ENCODE assay signal across 16 cellular contexts in genomic region chrX:69371159-69371558, GRCh38.
DNase-seq lines count a peak whose midpoint lies in the region; ATAC-seq and TF ChIP-seq lines count a peak whose summit lies in the region.
"Had no signal": no experiment of that assay in that cellular context is flagged by ENCODE, and none has a peak within 500 bp of the region (broad histone marks: within the 10 kb centered on the region; RNA-seq: fewer than 3 reads in every experiment).

No MANE protein-coding gene starts in this region.

- DNase-seq in Right ventricle myocardium superior, result no peak
- no peak for DNase-seq in right atrium auricular region (ENCODE audit: low spot score)
- DNase-seq in coronary artery (ENCODE audit: low spot score), result peak; percentile 31
- peak; percentile 44 for DNase-seq in osteocyte (ENCODE audit: extremely low spot score, unreplicated experiment)
- DNase-seq in activated T-cell treated with anti-CD3 and anti-CD28 coated beads, Interleukin-2, amount 50 U/mL, for 48 hours, result no peak
- DNase-seq in GM03348 (ENCODE audit: low spot score), result no peak
- DNase-seq: Caco-2; CD4-positive, CD25-positive, alpha-beta regulatory T cell; DMS153; DND-41; H9 had no signal

- no peaks in the 10 kb centered on the region for H3K4me1 ChIP-seq in right atrium auricular region
- H3K4me1 ChIP-seq: BLaER1, Caco-2 had no signal

- no peak overlapping the region for H3K4me3 ChIP-seq in right atrium auricular region
- no peak overlapping the region for H3K4me3 ChIP-seq in coronary artery
- H3K4me3 ChIP-seq: BLaER1, GM23338 had no signal

- no peaks in the 10 kb centered on the region for H3K27me3 ChIP-seq in right atrium auricular region

- H3K27me3 Mint-ChIP-seq in osteocyte (ENCODE audit: unreplicated experiment), result no peaks in the 10 kb centered on the region
- H3K27me3 Mint-ChIP-seq: CD4-positive, CD25-positive, alpha-beta regulatory T cell had no signal

- H3K27ac ChIP-seq in right atrium auricular region, result no peak overlapping the region
- no peak overlapping the region for H3K27ac ChIP-seq in coronary artery
- H3K27ac ChIP-seq: BLaER1, C4-2B had no signal

- no peaks in the 10 kb centered on the region for H3K36me3 ChIP-seq in right atrium auricular region
- H3K36me3 ChIP-seq: BLaER1 had no signal

- H3K4me3 Mint-ChIP-seq in osteocyte (ENCODE audit: unreplicated experiment), result no peak overlapping the region
- H3K4me3 Mint-ChIP-seq: CD4-positive, CD25-positive, alpha-beta regulatory T cell; CD8-positive, alpha-beta T cell; GM23338; H9 had no signal

- H3K9me3 Mint-ChIP-seq in osteocyte (ENCODE audit: unreplicated experiment), result peaks cover 20% of the 10 kb centered on the region
- H3K9me3 Mint-ChIP-seq: GM23338 had no signal

- H3K4me1 Mint-ChIP-seq in osteocyte (ENCODE audit: unreplicated experiment), result no peaks in the 10 kb centered on the region
- H3K4me1 Mint-ChIP-seq: CD4-positive, CD25-positive, alpha-beta regulatory T cell; GM23338; H9 had no signal

- peak; percentile 39 for ATAC-seq in Right ventricle myocardium superior (ENCODE audit: poor library complexity)
- ATAC-seq: CD8-positive, alpha-beta T cell; GM23338; HCT116 had no signal

- no peaks in the 10 kb centered on the region for H3K36me3 Mint-ChIP-seq in osteocyte (ENCODE audit: unreplicated experiment)
- H3K36me3 Mint-ChIP-seq: CD4-positive, CD25-positive, alpha-beta regulatory T cell; CD8-positive, alpha-beta T cell had no signal

- peaks cover 0 to 8% of the 10 kb centered on the region in 2 donors for H3K9me3 ChIP-seq in right atrium auricular region
- H3K9me3 ChIP-seq: Caco-2 had no signal

- H3K27ac Mint-ChIP-seq in osteocyte (ENCODE audit: unreplicated experiment), result no peak overlapping the region
- H3K27ac Mint-ChIP-seq: CD4-positive, CD25-positive, alpha-beta regulatory T cell; CD8-positive, alpha-beta T cell; GM23338; H9 had no signal

- TF ChIP-seq CTCF in right atrium auricular region (IDR thresholded peaks at IDR 0.05) (no peak), coronary artery (IDR thresholded peaks at IDR 0.05) (no peak), osteocyte (IDR thresholded peaks at IDR 0.05) (no peak)

- intact Hi-C loops in Right ventricle myocardium superior (cut with DNase I), result no loop called here

Comparison
In these comparisons a context has a peak if more than half of its experiments do, and no peak if none do; other contexts are left out.
1. DNase-seq: peak in coronary artery (single experiment) and osteocyte (single experiment); none in Right ventricle myocardium superior (single experiment), right atrium auricular region (single experiment), activated T-cell treated with anti-CD3 and anti-CD28 coated beads, Interleukin-2, amount 50 U/mL, for 48 hours (0 of 2) and GM03348 (single experiment).